Comparison of ENCODE assay signal across 14 cellular contexts in the genomic region with DNA sequence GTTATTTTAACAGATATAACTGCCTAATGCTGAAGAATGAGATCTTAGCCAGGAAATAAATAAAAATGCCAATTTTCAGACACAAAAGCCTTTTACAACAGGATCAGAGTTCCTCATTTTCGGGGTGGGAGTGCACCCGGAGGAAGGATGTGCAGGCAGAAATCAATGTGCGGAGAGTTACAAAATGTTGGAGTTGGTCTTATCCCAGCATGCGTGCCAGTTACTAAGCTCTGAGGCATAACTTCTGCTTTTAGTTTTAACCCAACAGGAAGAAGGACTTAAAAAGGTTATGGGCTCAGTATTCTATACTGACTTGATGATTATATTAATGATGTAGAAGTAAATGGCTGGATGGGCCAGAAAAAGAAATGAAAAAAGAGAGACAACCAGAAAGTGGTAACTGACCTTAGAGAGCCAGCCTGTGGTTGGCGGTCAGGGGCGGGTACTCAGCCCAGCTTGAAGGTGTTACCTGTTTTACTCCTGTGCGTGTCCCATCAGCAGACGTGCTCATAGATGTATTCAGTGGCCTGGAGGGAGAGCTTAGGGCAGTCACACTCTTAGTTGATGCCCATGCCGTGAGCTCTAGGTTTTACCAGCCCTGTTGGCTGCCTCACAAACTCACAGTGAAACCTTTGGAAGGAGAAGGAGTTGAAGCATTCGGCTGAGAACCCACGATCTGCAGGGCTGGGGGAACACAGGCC.
DNase-seq lines count a peak whose midpoint lies in the region; ATAC-seq and TF ChIP-seq lines count a peak whose summit lies in the region.
"Had no signal": no experiment of that assay in that cellular context is flagged by ENCODE, and none has a peak within 500 bp of the region (broad histone marks: within the 10 kb centered on the region; RNA-seq: fewer than 3 reads in every experiment).

No MANE protein-coding gene starts in this region.

- H3K9ac ChIP-seq in skeletal muscle tissue (ENCODE audit: low read depth in 1 of 3, low read length in 3 of 3) = peak overlapping the region in 2 of 3 donors; percentile 44 to 75

- no peaks in the 10 kb centered on the region for H3K27me3 ChIP-seq in HL-60 (ENCODE audit: insufficient read depth, poor library complexity, severe bottlenecking)
- H3K27me3 ChIP-seq in skeletal muscle tissue (ENCODE audit: control insufficient read depth in 3 of 3, insufficient read depth in 3 of 3, low read length in 3 of 3) = no peaks in the 10 kb centered on the region
- H3K27me3 ChIP-seq: dorsolateral prefrontal cortex had no signal

- no peak overlapping the region for H3K4me3 Mint-ChIP-seq in activated naive CD8-positive, alpha-beta T cell treated with anti-CD3 and anti-CD28 coated beads for 36 hours
- H3K4me3 Mint-ChIP-seq: neural crest cell had no signal

- peaks cover 24 to 32% (median 26%) of the 10 kb centered on the region in 3 donors for H3K4me1 ChIP-seq in skeletal muscle tissue (ENCODE audit: control insufficient read depth in 3 of 3, insufficient read depth in 3 of 3, low read length in 3 of 3)

- H3K27me3 Mint-ChIP-seq in activated naive CD8-positive, alpha-beta T cell treated with anti-CD3 and anti-CD28 coated beads for 36 hours = peaks cover 4% of the 10 kb centered on the region

- no peaks in the 10 kb centered on the region for H3K4me1 Mint-ChIP-seq in activated naive CD8-positive, alpha-beta T cell treated with anti-CD3 and anti-CD28 coated beads for 36 hours

- no peaks in the 10 kb centered on the region for H3K9me3 ChIP-seq in skeletal muscle tissue (ENCODE audit: control insufficient read depth in 3 of 3, low read length in 3 of 3)

- peak overlapping the region; percentile 89 for H3K27ac ChIP-seq in HL-60 (replicated peaks)
- H3K27ac ChIP-seq in skeletal muscle tissue (ENCODE audit: low read depth, low read length) = peak overlapping the region; percentile 87

- TF ChIP-seq CTCF in HL-60 (IDR thresholded peaks at IDR 0.05; ENCODE audit: insufficient read depth, low read length) = no peak

- peak in 1 of 2 experiments; percentile 91 for DNase-seq in HL-60 (ENCODE audit: low read depth in 1 of 2, low spot score in 1 of 2)
- DNase-seq in SIG-M5 treated with dmso at 0.1 percent for 504 hours (lab: John Stamatoyannopoulos, UW; ENCODE audit: unreplicated experiment) = peak; percentile 94
- no peak for DNase-seq in left cardiac atrium
- no peak for DNase-seq in stimulated activated naive CD8-positive, alpha-beta T cell treated with anti-CD3 and anti-CD28 coated beads, Interleukin-15, Interleukin-2, amounts not matched to agents 100 U/mL and 50 U/mL, for 24 hours
- DNase-seq in activated CD8-positive, alpha-beta memory T cell treated with anti-CD3 and anti-CD28 coated beads, Interleukin-2, amount 50 U/mL, for 4 hours = no peak
- DNase-seq in activated naive CD8-positive, alpha-beta T cell treated with anti-CD3 and anti-CD28 coated beads for 36 hours = no peak
- no peak for DNase-seq in retina
- DNase-seq: activated CD4-positive, alpha-beta T cell treated with anti-CD3 and anti-CD28 coated beads, Interleukin-2, amount 50 U/mL, for 1 hour; NCI-H1930; NCI-H524 treated with DMSO at 0.1 percent for 48 hours; RPMI8226 had no signal

- no peaks in the 10 kb centered on the region for H3K36me3 Mint-ChIP-seq in activated naive CD8-positive, alpha-beta T cell treated with anti-CD3 and anti-CD28 coated beads for 36 hours

- H3K4me3 ChIP-seq in HL-60 (replicated peaks; ENCODE audit: insufficient read depth, low read length) (no peak overlapping the region), skeletal muscle tissue (ENCODE audit: low read length in 3 of 3) (peak overlapping the region; percentile 40 to 54 (median 52))

- no peaks in the 10 kb centered on the region for H3K36me3 ChIP-seq in skeletal muscle tissue (ENCODE audit: control insufficient read depth in 3 of 3, insufficient read depth in 3 of 3, low read length in 3 of 3)

- ATAC-seq in left cardiac atrium = peak; percentile 38 to 54
- no peak for ATAC-seq in stimulated activated naive CD8-positive, alpha-beta T cell treated with anti-CD3 and anti-CD28 coated beads, Interleukin-15, Interleukin-2, amounts not matched to agents 100 U/mL and 50 U/mL, for 24 hours

- H3K27ac Mint-ChIP-seq in activated naive CD8-positive, alpha-beta T cell treated with anti-CD3 and anti-CD28 coated beads for 36 hours = no peak overlapping the region

- no peaks in the 10 kb centered on the region for H3K9me3 Mint-ChIP-seq in activated naive CD8-positive, alpha-beta T cell treated with anti-CD3 and anti-CD28 coated beads for 36 hours
- H3K9me3 Mint-ChIP-seq: neural crest cell had no signal

- intact Hi-C loops in left cardiac atrium (cut with DNase I) = no loop called here
